In genomic region chr1:9658186-9658585, GRCh38 we compare ENCODE assay signal across 1 cellular context.
TF ChIP-seq lines count a peak whose summit lies in the region.

No MANE protein-coding gene starts in this region.

TF ChIP-seq in GM23338, 12 proteins besides CTCF, POLR2A, EP300 and RAD21 (continued from another document):
- TF ChIP-seq, protein P1, sequence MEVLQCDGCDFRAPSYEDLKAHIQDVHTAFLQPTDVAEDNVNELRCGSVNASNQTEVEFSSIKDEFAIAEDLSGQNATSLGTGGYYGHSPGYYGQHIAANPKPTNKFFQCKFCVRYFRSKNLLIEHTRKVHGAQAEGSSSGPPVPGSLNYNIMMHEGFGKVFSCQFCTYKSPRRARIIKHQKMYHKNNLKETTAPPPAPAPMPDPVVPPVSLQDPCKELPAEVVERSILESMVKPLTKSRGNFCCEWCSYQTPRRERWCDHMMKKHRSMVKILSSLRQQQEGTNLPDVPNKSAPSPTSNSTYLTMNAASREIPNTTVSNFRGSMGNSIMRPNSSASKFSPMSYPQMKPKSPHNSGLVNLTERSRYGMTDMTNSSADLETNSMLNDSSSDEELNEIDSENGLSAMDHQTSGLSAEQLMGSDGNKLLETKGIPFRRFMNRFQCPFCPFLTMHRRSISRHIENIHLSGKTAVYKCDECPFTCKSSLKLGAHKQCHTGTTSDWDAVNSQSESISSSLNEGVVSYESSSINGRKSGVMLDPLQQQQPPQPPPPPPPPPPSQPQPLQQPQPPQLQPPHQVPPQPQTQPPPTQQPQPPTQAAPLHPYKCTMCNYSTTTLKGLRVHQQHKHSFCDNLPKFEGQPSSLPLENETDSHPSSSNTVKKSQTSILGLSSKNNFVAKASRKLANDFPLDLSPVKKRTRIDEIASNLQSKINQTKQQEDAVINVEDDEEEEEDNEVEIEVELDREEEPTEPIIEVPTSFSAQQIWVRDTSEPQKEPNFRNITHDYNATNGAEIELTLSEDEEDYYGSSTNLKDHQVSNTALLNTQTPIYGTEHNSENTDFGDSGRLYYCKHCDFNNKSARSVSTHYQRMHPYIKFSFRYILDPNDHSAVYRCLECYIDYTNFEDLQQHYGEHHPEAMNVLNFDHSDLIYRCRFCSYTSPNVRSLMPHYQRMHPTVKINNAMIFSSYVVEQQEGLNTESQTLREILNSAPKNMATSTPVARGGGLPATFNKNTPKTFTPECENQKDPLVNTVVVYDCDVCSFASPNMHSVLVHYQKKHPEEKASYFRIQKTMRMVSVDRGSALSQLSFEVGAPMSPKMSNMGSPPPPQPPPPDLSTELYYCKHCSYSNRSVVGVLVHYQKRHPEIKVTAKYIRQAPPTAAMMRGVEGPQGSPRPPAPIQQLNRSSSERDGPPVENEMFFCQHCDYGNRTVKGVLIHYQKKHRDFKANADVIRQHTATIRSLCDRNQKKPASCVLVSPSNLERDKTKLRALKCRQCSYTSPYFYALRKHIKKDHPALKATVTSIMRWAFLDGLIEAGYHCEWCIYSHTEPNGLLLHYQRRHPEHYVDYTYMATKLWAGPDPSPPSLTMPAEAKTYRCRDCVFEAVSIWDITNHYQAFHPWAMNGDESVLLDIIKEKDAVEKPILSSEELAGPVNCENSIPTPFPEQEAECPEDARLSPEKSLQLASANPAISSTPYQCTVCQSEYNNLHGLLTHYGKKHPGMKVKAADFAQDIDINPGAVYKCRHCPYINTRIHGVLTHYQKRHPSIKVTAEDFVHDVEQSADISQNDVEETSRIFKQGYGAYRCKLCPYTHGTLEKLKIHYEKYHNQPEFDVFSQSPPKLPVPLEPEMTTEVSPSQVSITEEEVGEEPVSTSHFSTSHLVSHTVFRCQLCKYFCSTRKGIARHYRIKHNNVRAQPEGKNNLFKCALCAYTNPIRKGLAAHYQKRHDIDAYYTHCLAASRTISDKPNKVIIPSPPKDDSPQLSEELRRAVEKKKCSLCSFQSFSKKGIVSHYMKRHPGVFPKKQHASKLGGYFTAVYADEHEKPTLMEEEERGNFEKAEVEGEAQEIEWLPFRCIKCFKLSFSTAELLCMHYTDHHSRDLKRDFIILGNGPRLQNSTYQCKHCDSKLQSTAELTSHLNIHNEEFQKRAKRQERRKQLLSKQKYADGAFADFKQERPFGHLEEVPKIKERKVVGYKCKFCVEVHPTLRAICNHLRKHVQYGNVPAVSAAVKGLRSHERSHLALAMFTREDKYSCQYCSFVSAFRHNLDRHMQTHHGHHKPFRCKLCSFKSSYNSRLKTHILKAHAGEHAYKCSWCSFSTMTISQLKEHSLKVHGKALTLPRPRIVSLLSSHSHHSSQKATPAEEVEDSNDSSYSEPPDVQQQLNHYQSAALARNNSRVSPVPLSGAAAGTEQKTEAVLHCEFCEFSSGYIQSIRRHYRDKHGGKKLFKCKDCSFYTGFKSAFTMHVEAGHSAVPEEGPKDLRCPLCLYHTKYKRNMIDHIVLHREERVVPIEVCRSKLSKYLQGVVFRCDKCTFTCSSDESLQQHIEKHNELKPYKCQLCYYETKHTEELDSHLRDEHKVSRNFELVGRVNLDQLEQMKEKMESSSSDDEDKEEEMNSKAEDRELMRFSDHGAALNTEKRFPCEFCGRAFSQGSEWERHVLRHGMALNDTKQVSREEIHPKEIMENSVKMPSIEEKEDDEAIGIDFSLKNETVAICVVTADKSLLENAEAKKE (CRISPR knock-in tag; IDR thresholded peaks at IDR 0.05): no peak
- no peak for TF ChIP-seq CREB1 (CRISPR knock-in tag; IDR thresholded peaks at IDR 0.05; ENCODE audit: low read depth)
- no peak for TF ChIP-seq EZH2 (IDR thresholded peaks at IDR 0.05; ENCODE audit: low read depth, unreplicated experiment)
- TF ChIP-seq, protein P2, sequence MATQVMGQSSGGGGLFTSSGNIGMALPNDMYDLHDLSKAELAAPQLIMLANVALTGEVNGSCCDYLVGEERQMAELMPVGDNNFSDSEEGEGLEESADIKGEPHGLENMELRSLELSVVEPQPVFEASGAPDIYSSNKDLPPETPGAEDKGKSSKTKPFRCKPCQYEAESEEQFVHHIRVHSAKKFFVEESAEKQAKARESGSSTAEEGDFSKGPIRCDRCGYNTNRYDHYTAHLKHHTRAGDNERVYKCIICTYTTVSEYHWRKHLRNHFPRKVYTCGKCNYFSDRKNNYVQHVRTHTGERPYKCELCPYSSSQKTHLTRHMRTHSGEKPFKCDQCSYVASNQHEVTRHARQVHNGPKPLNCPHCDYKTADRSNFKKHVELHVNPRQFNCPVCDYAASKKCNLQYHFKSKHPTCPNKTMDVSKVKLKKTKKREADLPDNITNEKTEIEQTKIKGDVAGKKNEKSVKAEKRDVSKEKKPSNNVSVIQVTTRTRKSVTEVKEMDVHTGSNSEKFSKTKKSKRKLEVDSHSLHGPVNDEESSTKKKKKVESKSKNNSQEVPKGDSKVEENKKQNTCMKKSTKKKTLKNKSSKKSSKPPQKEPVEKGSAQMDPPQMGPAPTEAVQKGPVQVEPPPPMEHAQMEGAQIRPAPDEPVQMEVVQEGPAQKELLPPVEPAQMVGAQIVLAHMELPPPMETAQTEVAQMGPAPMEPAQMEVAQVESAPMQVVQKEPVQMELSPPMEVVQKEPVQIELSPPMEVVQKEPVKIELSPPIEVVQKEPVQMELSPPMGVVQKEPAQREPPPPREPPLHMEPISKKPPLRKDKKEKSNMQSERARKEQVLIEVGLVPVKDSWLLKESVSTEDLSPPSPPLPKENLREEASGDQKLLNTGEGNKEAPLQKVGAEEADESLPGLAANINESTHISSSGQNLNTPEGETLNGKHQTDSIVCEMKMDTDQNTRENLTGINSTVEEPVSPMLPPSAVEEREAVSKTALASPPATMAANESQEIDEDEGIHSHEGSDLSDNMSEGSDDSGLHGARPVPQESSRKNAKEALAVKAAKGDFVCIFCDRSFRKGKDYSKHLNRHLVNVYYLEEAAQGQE (IDR thresholded peaks at IDR 0.05; ENCODE audit: unreplicated experiment): no peak
- TF ChIP-seq EZH2phosphoT487 (IDR thresholded peaks at IDR 0.05; ENCODE audit: unreplicated experiment): no peak
- no peak for TF ChIP-seq ETS1 (IDR thresholded peaks at IDR 0.05)
- no peak for TF ChIP-seq ZNF331 (CRISPR knock-in tag; IDR thresholded peaks at IDR 0.05; ENCODE audit: low read depth)
- TF ChIP-seq NANOG (IDR thresholded peaks at IDR 0.05; ENCODE audit: borderline replicate concordance): no peak
TF ChIP-seq in GM23338: peak in this region for 0.
